ENCODE assay signal across 1 cellular context in the genomic region with DNA sequence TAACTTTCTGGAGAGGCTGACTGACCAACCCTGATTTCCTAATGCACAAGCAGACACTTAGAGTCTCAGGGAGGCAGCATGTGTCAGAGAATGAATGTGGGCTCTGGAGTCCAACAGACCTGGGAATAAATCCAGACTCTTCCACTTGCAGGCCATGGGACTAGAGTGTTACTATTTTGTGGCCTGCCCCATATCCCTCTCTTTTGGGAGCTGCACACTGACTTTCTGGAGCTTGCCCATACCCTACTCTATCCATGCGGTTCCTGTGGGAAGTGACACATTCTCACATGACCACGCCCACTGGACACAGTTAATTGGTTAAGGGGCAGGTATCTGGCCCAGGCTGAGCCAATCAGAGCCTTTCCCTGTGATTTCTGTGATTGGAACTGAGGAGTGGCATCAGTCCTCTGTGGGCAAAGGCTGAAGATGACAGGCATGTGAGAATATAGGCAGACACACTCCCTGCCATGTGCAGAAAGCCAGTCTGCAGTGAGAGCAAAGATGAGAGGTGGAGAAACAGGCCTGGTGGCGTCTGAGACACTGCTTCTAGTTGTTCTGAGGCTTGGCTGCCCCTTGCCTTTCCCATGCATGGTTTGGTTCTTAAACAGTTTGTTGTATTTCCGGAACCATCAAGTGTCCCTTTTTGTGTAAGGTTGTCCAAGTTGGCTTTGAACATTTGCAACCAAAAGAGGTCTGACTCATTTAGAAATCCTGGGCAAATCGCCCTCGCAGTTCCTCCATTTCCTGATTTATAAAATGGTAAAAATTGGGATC.
TF ChIP-seq lines count a peak whose summit lies in the region.

No MANE protein-coding gene starts in this region.

TF ChIP-seq in endothelial cell of umbilical vein, 7 proteins besides CTCF, POLR2A, EP300 and RAD21 (continued from another document):
- TF ChIP-seq JUN (IDR thresholded peaks at IDR 0.05; ENCODE audit: borderline replicate concordance, insufficient read depth, insufficient read length, low read depth) (no peak), FOS (IDR thresholded peaks at IDR 0.05; ENCODE audit: borderline replicate concordance, insufficient read depth, low read length) (no peak), MYC (IDR thresholded peaks at IDR 0.05; ENCODE audit: low read depth, low read length) (no peak), POLR2AphosphoS5 (IDR thresholded peaks at IDR 0.05; ENCODE audit: insufficient read depth, low read depth, low read length) (no peak)
